ENCODE assay signal across 18 cellular contexts in genomic region chr2:144500567-144500966, GRCh38. TPM values are rescaled to one million over a fixed set of nuclear protein-coding genes. Genes with fewer than 3 reads are reported as not detected.
DNase-seq lines count a peak whose midpoint lies in the region; ATAC-seq and TF ChIP-seq lines count a peak whose summit lies in the region.
"Had no signal": no experiment of that assay in that cellular context is flagged by ENCODE, and none has a peak within 500 bp of the region (broad histone marks: within the 10 kb centered on the region; RNA-seq: fewer than 3 reads in every experiment).

No MANE protein-coding gene starts in this region.

- H3K4me3 ChIP-seq in CD4-positive, alpha-beta memory T cell (ENCODE audit: low read length in 2 of 2): no peak overlapping the region
- H3K4me3 ChIP-seq: lower lobe of right lung had no signal

- H3K27ac ChIP-seq in CD4-positive, alpha-beta memory T cell (ENCODE audit: low read depth, low read length): no peak overlapping the region
- H3K27ac ChIP-seq: lower lobe of right lung, neutrophil had no signal

- H3K4me1 ChIP-seq in CD4-positive, alpha-beta memory T cell (ENCODE audit: insufficient read depth, low read length): no peaks in the 10 kb centered on the region

- intact Hi-C loops in activated T-helper 2 cell treated with anti-CD3 and anti-CD28 coated beads, Interferon-gamma antibody, Interleukin-2, Interleukin-4, amounts not matched to agents 10 μg/mL and 5 μg/mL and 100 μg/mL, durations not matched to agents 14 hours and 24 hours and 36 hours (cut with micrococcal nuclease): loop anchor here (2.0 kb wide), 1 partner anchor 16 kb away; no protein-coding TSS in a partner anchor
- intact Hi-C loops in CD4-positive, alpha-beta memory T cell (cut with micrococcal nuclease): no loop called here

- no peak for TF ChIP-seq CTCF in HFFc6 (IDR thresholded peaks at IDR 0.05)

- H3K27me3 Mint-ChIP-seq in HFFc6 (ENCODE audit: insufficient read depth) (no peaks in the 10 kb centered on the region), immature natural killer cell (ENCODE audit: low read depth in 3 of 3) (peaks cover 0 to 23% (median 15%) of the 10 kb centered on the region in 3 donors)
- H3K27me3 Mint-ChIP-seq in activated T-helper 2 cell treated with anti-CD3 and anti-CD28 coated beads, Interferon-gamma antibody, Interleukin-2, Interleukin-4, amounts not matched to agents 10 μg/mL and 5 μg/mL and 100 μg/mL, durations not matched to agents 14 hours and 24 hours and 36 hours (ENCODE audit: low read depth): peaks cover 3% of the 10 kb centered on the region
- H3K27me3 Mint-ChIP-seq in CD4-positive, alpha-beta memory T cell: peaks cover 4 to 10% of the 10 kb centered on the region in 2 donors

- H3K9me3 Mint-ChIP-seq in HFFc6 (no peaks in the 10 kb centered on the region), immature natural killer cell (no peaks in the 10 kb centered on the region)
- H3K9me3 Mint-ChIP-seq in activated T-helper 2 cell treated with anti-CD3 and anti-CD28 coated beads, Interferon-gamma antibody, Interleukin-2, Interleukin-4, amounts not matched to agents 10 μg/mL and 5 μg/mL and 100 μg/mL, durations not matched to agents 14 hours and 24 hours and 36 hours: no peaks in the 10 kb centered on the region
- H3K9me3 Mint-ChIP-seq in CD4-positive, alpha-beta memory T cell: no peaks in the 10 kb centered on the region
- H3K9me3 Mint-ChIP-seq: activated CD4-positive, alpha-beta memory T cell treated with anti-CD3 and anti-CD28 coated beads, Interleukin-2, amount 10 ng/mL, durations not matched to agents 7 days and 5 days; activated naive CD4-positive, alpha-beta T cell treated with anti-CD3 and anti-CD28 coated beads, Interleukin-2, amount 50 U/mL, for 72 hours; CD8-positive, alpha-beta T cell had no signal

- CTCF ChIA-PET in CD4-positive, alpha-beta memory T cell (lab: Charles Lee; ENCODE audit: partially characterized antibody): no interaction called here

- H3K4me3 Mint-ChIP-seq in HFFc6 (no peak overlapping the region), immature natural killer cell (peak overlapping the region in 1 of 5 donors; percentile 8)
- H3K4me3 Mint-ChIP-seq in activated T-helper 2 cell treated with anti-CD3 and anti-CD28 coated beads, Interferon-gamma antibody, Interleukin-2, Interleukin-4, amounts not matched to agents 10 μg/mL and 5 μg/mL and 100 μg/mL, durations not matched to agents 14 hours and 24 hours and 36 hours (ENCODE audit: low read depth): no peak overlapping the region
- H3K4me3 Mint-ChIP-seq in CD4-positive, alpha-beta memory T cell: no peak overlapping the region
- H3K4me3 Mint-ChIP-seq: activated CD4-positive, alpha-beta memory T cell treated with anti-CD3 and anti-CD28 coated beads, Interleukin-2, amount 10 ng/mL, durations not matched to agents 7 days and 5 days; CD8-positive, alpha-beta T cell had no signal

- no peaks in the 10 kb centered on the region for H3K36me3 ChIP-seq in CD4-positive, alpha-beta memory T cell (ENCODE audit: insufficient read depth, low read length)
- H3K36me3 ChIP-seq: lower lobe of right lung, neutrophil had no signal

- peaks cover 82% of the 10 kb centered on the region for H3K4me1 Mint-ChIP-seq in HFFc6 (ENCODE audit: low read depth)
- H3K4me1 Mint-ChIP-seq in activated T-helper 2 cell treated with anti-CD3 and anti-CD28 coated beads, Interferon-gamma antibody, Interleukin-2, Interleukin-4, amounts not matched to agents 10 μg/mL and 5 μg/mL and 100 μg/mL, durations not matched to agents 14 hours and 24 hours and 36 hours (ENCODE audit: low read depth): peaks cover 46% of the 10 kb centered on the region
- H3K4me1 Mint-ChIP-seq in immature natural killer cell: peaks cover 89 to 96% of the 10 kb centered on the region in 2 donors
- H3K4me1 Mint-ChIP-seq in CD4-positive, alpha-beta memory T cell: peaks cover 0 to 2% (median 0%) of the 10 kb centered on the region in 4 donors

- DNase-seq in HFFc6: no peak
- DNase-seq in activated T-helper 2 cell treated with anti-CD3 and anti-CD28 coated beads, Interferon-gamma antibody, Interleukin-2, Interleukin-4, amounts not matched to agents 10 μg/mL and 5 μg/mL and 100 μg/mL, durations not matched to agents 14 hours and 24 hours and 36 hours (ENCODE audit: low spot score): no peak
- DNase-seq in immature natural killer cell: no peak
- DNase-seq in stimulated activated naive CD8-positive, alpha-beta T cell treated with anti-CD3 and anti-CD28 coated beads, Interleukin-15, Interleukin-2, amounts not matched to agents 100 U/mL and 50 U/mL, for 24 hours: no peak
- no peak for DNase-seq in CD4-positive, alpha-beta memory T cell
- DNase-seq in AML-193 (lab: John Stamatoyannopoulos, UW): no peak
- DNase-seq in NCI-H82 (lab: John Stamatoyannopoulos, UW): no peak
- DNase-seq: activated CD4-positive, alpha-beta memory T cell treated with anti-CD3 and anti-CD28 coated beads, Interleukin-2, amount 10 ng/mL, durations not matched to agents 7 days and 5 days; activated T-cell treated with anti-CD3 and anti-CD28 coated beads, Interleukin-2, amount 50 U/mL, for 48 hours; CD8-positive, alpha-beta T cell; cortex of kidney; lower lobe of right lung; NCI-H187; NCI-H2171 treated with DMSO at 0.1 percent for 48 hours; NCI-H524 treated with DMSO at 0.1 percent for 48 hours; SHP77 treated with DMSO at 0.1 percent for 48 hours had no signal

- POLR2A ChIA-PET in CD4-positive, alpha-beta memory T cell (lab: Charles Lee; ENCODE audit: partially characterized antibody): no interaction called here

- no peaks in the 10 kb centered on the region for H3K27me3 ChIP-seq in CD4-positive, alpha-beta memory T cell (ENCODE audit: insufficient read depth, low read length)
- H3K27me3 ChIP-seq: neutrophil had no signal

- ATAC-seq in stimulated activated naive CD8-positive, alpha-beta T cell treated with anti-CD3 and anti-CD28 coated beads, Interleukin-15, Interleukin-2, amounts not matched to agents 100 U/mL and 50 U/mL, for 24 hours: peak; percentile 56
- ATAC-seq: CD8-positive, alpha-beta T cell; lower lobe of right lung had no signal

- H3K9me3 ChIP-seq in CD4-positive, alpha-beta memory T cell (ENCODE audit: control insufficient read depth in 1 of 2, low read length in 2 of 2): no peaks in the 10 kb centered on the region
- H3K9me3 ChIP-seq: lower lobe of right lung, neutrophil had no signal

- H3K36me3 Mint-ChIP-seq in HFFc6 (ENCODE audit: low read depth) (peaks cover 24% of the 10 kb centered on the region), immature natural killer cell (peaks cover 20 to 38% (median 20%) of the 10 kb centered on the region in 3 donors)
- peaks cover 55% of the 10 kb centered on the region for H3K36me3 Mint-ChIP-seq in activated T-helper 2 cell treated with anti-CD3 and anti-CD28 coated beads, Interferon-gamma antibody, Interleukin-2, Interleukin-4, amounts not matched to agents 10 μg/mL and 5 μg/mL and 100 μg/mL, durations not matched to agents 14 hours and 24 hours and 36 hours (ENCODE audit: low read depth)
- H3K36me3 Mint-ChIP-seq in CD4-positive, alpha-beta memory T cell: no peaks in the 10 kb centered on the region
- H3K36me3 Mint-ChIP-seq: activated naive CD4-positive, alpha-beta T cell treated with anti-CD3 and anti-CD28 coated beads, Interleukin-2, amount 50 U/mL, for 72 hours; CD8-positive, alpha-beta T cell had no signal

- H3K27ac Mint-ChIP-seq in HFFc6: peak overlapping the region; percentile 47; the same call in 1 of the 2 replicates
- peak overlapping the region; percentile 29 for H3K27ac Mint-ChIP-seq in activated T-helper 2 cell treated with anti-CD3 and anti-CD28 coated beads, Interferon-gamma antibody, Interleukin-2, Interleukin-4, amounts not matched to agents 10 μg/mL and 5 μg/mL and 100 μg/mL, durations not matched to agents 14 hours and 24 hours and 36 hours
- peak overlapping the region in 5 of 6 donors; percentile 47 to 98 (median 96) for H3K27ac Mint-ChIP-seq in immature natural killer cell
- no peak overlapping the region for H3K27ac Mint-ChIP-seq in CD4-positive, alpha-beta memory T cell
- H3K27ac Mint-ChIP-seq: activated CD4-positive, alpha-beta memory T cell treated with anti-CD3 and anti-CD28 coated beads, Interleukin-2, amount 10 ng/mL, durations not matched to agents 7 days and 5 days; activated naive CD4-positive, alpha-beta T cell treated with anti-CD3 and anti-CD28 coated beads, Interleukin-2, amount 50 U/mL, for 72 hours; CD8-positive, alpha-beta T cell had no signal

RNA-seq across cellular contexts. Expression of gene ZEB2, which starts 19.4 kb away (rescaled TPM):
- total RNA-seq in HFFc6 (2021; fragmentation: NEBNext Ultra II Directional; extraction: Animal tissue kit (Norgen Biotek cat#: 25700)): 10 to 100 TPM; 57.0 to 76.3 (median 62.8) TPM
- 50.9 and 53.2 TPM in 2 replicates for total RNA-seq in activated T-helper 2 cell treated with anti-CD3 and anti-CD28 coated beads, Interferon-gamma antibody, Interleukin-2, Interleukin-4, amounts not matched to agents 10 μg/mL and 5 μg/mL and 100 μg/mL, durations not matched to agents 14 hours and 24 hours and 36 hours
- polyA plus RNA-seq in immature natural killer cell: 100 to 1,000 TPM in 1 of 3 donors, 10 to 100 TPM in 2; 56.5 to 115 (median 62.3) TPM
- 1 to 10 TPM; 3.6 to 5.2 TPM for total RNA-seq in CD4-positive, alpha-beta memory T cell
- 1 to 10 TPM in 1 of 2 donors, under 1 TPM in 1; 0.83 to 1.5 TPM for polyA plus RNA-seq in CD4-positive, alpha-beta memory T cell

Comparison
In these comparisons a context has a peak if more than half of its experiments do, and no peak if none do; other contexts are left out.
1. H3K27ac Mint-ChIP-seq: peak in HFFc6 (single experiment), activated T-helper 2 cell treated with anti-CD3 and anti-CD28 coated beads, Interferon-gamma antibody, Interleukin-2, Interleukin-4, amounts not matched to agents 10 μg/mL and 5 μg/mL and 100 μg/mL, durations not matched to agents 14 hours and 24 hours and 36 hours (single experiment) and immature natural killer cell (5 of 6); none in CD4-positive, alpha-beta memory T cell (0 of 7).